Comparison of ENCODE assay signal across 1 cellular context in genomic region chr6:53593001-53593488, GRCh38.
TF ChIP-seq lines count a peak whose summit lies in the region.

No MANE protein-coding gene starts in this region.

TF ChIP-seq in K562, 482 proteins besides CTCF, POLR2A, EP300 and RAD21 (continued from another document and continues in another):
- TF ChIP-seq ESRRA (IDR thresholded peaks at IDR 0.05; ENCODE audit: borderline replicate concordance, low read depth): peak; percentile 37; the same call in 1 of the 2 replicates
- 0 out of 2 replicates have a peak, but pooled peaks have one; percentile 15 for TF ChIP-seq MEF2A (IDR thresholded peaks at IDR 0.05; ENCODE audit: control insufficient read depth, low read depth, low read length)
- TF ChIP-seq NUFIP1 (IDR thresholded peaks at IDR 0.05; ENCODE audit: partially characterized antibody): no peak
- TF ChIP-seq TSHZ1 (CRISPR knock-in tag; IDR thresholded peaks at IDR 0.05): no peak
- TF ChIP-seq HNRNPUL1 (IDR thresholded peaks at IDR 0.05; ENCODE audit: low read length): no peak
- TF ChIP-seq EHMT2 (IDR thresholded peaks at IDR 0.05): peak; percentile 58; the same call in 1 of the 2 replicates
- TF ChIP-seq TCF3 (CRISPR knock-in tag; IDR thresholded peaks at IDR 0.05): peak; percentile 31; the same call in 1 of the 2 replicates
- no peak for TF ChIP-seq PRDM10 (IDR thresholded peaks at IDR 0.05; ENCODE audit: partially characterized antibody)
- no peak for TF ChIP-seq U2AF1 (optimal IDR thresholded peaks at IDR 0.05; ENCODE audit: low read depth, low read length)
- TF ChIP-seq ILK (tag; IDR thresholded peaks at IDR 0.05; ENCODE audit: borderline replicate concordance, low read depth): no peak
- TF ChIP-seq THAP7 (CRISPR knock-in tag; IDR thresholded peaks at IDR 0.05): no peak
- TF ChIP-seq STAT5A (IDR thresholded peaks at IDR 0.05; ENCODE audit: borderline replicate concordance, low read length): peak; percentile 15; the same call in 1 of the 2 replicates
- 0 out of 4 replicates have a peak, but pooled peaks of 1 of the 2 experiments have one; percentile 26 for TF ChIP-seq TRIM24 (IDR thresholded peaks at IDR 0.05)
- TF ChIP-seq KDM1A (IDR thresholded peaks at IDR 0.05): peak; percentile 34 to 51; a peak in 2 of 4 replicates
- TF ChIP-seq JUND (IDR thresholded peaks at IDR 0.05; ENCODE audit: borderline replicate concordance, low read depth, low read length): peak; percentile 70; the same call in 1 of the 2 replicates
- TF ChIP-seq JUND (tag; IDR thresholded peaks at IDR 0.05; ENCODE audit: borderline replicate concordance, low read depth, low read length): peak; percentile 84; the same call in 2 of the 3 replicates
- 0 out of 2 replicates have a peak, but pooled peaks have one; percentile 38 for TF ChIP-seq TEAD4 (IDR thresholded peaks at IDR 0.05; ENCODE audit: low read length)
- TF ChIP-seq TEAD4 (CRISPR knock-in tag; IDR thresholded peaks at IDR 0.05; ENCODE audit: borderline replicate concordance): no peak
- TF ChIP-seq SNAPC5 (CRISPR knock-in tag; IDR thresholded peaks at IDR 0.05): no peak
- no peak for TF ChIP-seq ZNF41 (CRISPR knock-in tag; conservative IDR thresholded peaks at IDR 0.05)
- TF ChIP-seq MEIS2 (IDR thresholded peaks at IDR 0.05; ENCODE audit: partially characterized antibody): peak; percentile 88
- peak; percentile 66 for TF ChIP-seq DPF2 (IDR thresholded peaks at IDR 0.05)
- peak; percentile 52; the same call in 1 of the 2 replicates for TF ChIP-seq SMARCA4 (IDR thresholded peaks at IDR 0.05)
- TF ChIP-seq SOX6 (IDR thresholded peaks at IDR 0.05): peak; percentile 33; the same call in 1 of the 2 replicates
- TF ChIP-seq RNF2 (IDR thresholded peaks at IDR 0.05): peak; percentile 50; the same call in 1 of the 2 replicates
- peak; percentile 38; the same call in 1 of the 2 replicates for TF ChIP-seq HDAC2 (IDR thresholded peaks at IDR 0.05)
- peak; percentile 36; the same call in 1 of the 2 replicates for TF ChIP-seq TAL1 (IDR thresholded peaks at IDR 0.05)
- TF ChIP-seq ZNF12 (CRISPR knock-in tag; IDR thresholded peaks at IDR 0.05): no peak
- TF ChIP-seq TEAD1 (CRISPR knock-in tag; IDR thresholded peaks at IDR 0.05): peak in 1 of 2 experiments; percentile 75; a peak in 2 of 4 replicates
- no peak for TF ChIP-seq RB1 (IDR thresholded peaks at IDR 0.05; ENCODE audit: low read depth)
- TF ChIP-seq FOXJ2 (tag; IDR thresholded peaks at IDR 0.05): no peak
- peak; percentile 70; the same call in 1 of the 2 replicates for TF ChIP-seq MAFF (IDR thresholded peaks at IDR 0.05; ENCODE audit: low read length)
- no peak for TF ChIP-seq CBX1 (IDR thresholded peaks at IDR 0.05; ENCODE audit: low read depth)
- no peak for TF ChIP-seq ID3 (CRISPR knock-in tag; IDR thresholded peaks at IDR 0.05)
- no peak for TF ChIP-seq ID3 (tag; IDR thresholded peaks at IDR 0.05)
- TF ChIP-seq HOXB6 (CRISPR knock-in tag; IDR thresholded peaks at IDR 0.05; ENCODE audit: borderline replicate concordance): no peak
- TF ChIP-seq HNRNPH1 (optimal IDR thresholded peaks at IDR 0.05; ENCODE audit: low read depth, low read length): no peak
- TF ChIP-seq STAG1 (CRISPR knock-in tag; IDR thresholded peaks at IDR 0.05; ENCODE audit: borderline replicate concordance): no peak
- peak; percentile 88 for TF ChIP-seq NFE2 (IDR thresholded peaks at IDR 0.05; ENCODE audit: low read depth)
- TF ChIP-seq BRD4 (IDR thresholded peaks at IDR 0.05): no peak
- no peak for TF ChIP-seq AFF4 (CRISPR knock-in tag; IDR thresholded peaks at IDR 0.05)
- TF ChIP-seq KLF16 (IDR thresholded peaks at IDR 0.05): peak; percentile 25; the same call in 1 of the 2 replicates
- TF ChIP-seq ZHX1 (conservative IDR thresholded peaks at IDR 0.05; ENCODE audit: low read length): no peak
- TF ChIP-seq TBL1XR1 (IDR thresholded peaks at IDR 0.05; ENCODE audit: low read length in 2 of 2): no peak
- no peak for TF ChIP-seq POLR3G (IDR thresholded peaks at IDR 0.05; ENCODE audit: extremely low read depth, insufficient read length, insufficient replicate concordance)
- no peak for TF ChIP-seq ATF1 (CRISPR knock-in tag; IDR thresholded peaks at IDR 0.05)
- 0 out of 2 replicates have a peak, but pooled peaks have one; percentile 21 for TF ChIP-seq ATF1 (tag; IDR thresholded peaks at IDR 0.05)
- TF ChIP-seq ZNF780A (CRISPR knock-in tag; IDR thresholded peaks at IDR 0.05): no peak
- no peak for TF ChIP-seq FUS (optimal IDR thresholded peaks at IDR 0.05; ENCODE audit: low read depth, low read length)
- peak; percentile 59; the same call in 1 of the 2 replicates for TF ChIP-seq JUN (IDR thresholded peaks at IDR 0.05; ENCODE audit: borderline replicate concordance, low read depth, low read length)
- TF ChIP-seq JUN (CRISPR knock-in tag; IDR thresholded peaks at IDR 0.05; ENCODE audit: borderline replicate concordance): no peak
- TF ChIP-seq FOSL1 (tag; conservative IDR thresholded peaks at IDR 0.05): peak; percentile 88
- TF ChIP-seq MYBL2 (IDR thresholded peaks at IDR 0.05; ENCODE audit: low read depth): no peak
- no peak for TF ChIP-seq MYBL2 (CRISPR knock-in tag; IDR thresholded peaks at IDR 0.05; ENCODE audit: borderline replicate concordance)
- TF ChIP-seq ZNF740 (CRISPR knock-in tag; IDR thresholded peaks at IDR 0.05): no peak
- TF ChIP-seq ZNF740 (tag; IDR thresholded peaks at IDR 0.05): no peak
- TF ChIP-seq BACH1 (tag; IDR thresholded peaks at IDR 0.05): peak; percentile 85; the same call in 1 of the 2 replicates
- peak; percentile 73 for TF ChIP-seq ARID1B (IDR thresholded peaks at IDR 0.05)
- no peak for TF ChIP-seq STAT5B (CRISPR knock-in tag; IDR thresholded peaks at IDR 0.05)
- no peak for TF ChIP-seq ZNF561 (CRISPR knock-in tag; conservative IDR thresholded peaks at IDR 0.05)
- TF ChIP-seq CBFB (CRISPR knock-in tag; IDR thresholded peaks at IDR 0.05): no peak
- TF ChIP-seq RBM25 (IDR thresholded peaks at IDR 0.05; ENCODE audit: low read depth, low read length, severe bottlenecking): no peak
